5 cellular contexts compared by ENCODE assay signal in the genomic region with DNA sequence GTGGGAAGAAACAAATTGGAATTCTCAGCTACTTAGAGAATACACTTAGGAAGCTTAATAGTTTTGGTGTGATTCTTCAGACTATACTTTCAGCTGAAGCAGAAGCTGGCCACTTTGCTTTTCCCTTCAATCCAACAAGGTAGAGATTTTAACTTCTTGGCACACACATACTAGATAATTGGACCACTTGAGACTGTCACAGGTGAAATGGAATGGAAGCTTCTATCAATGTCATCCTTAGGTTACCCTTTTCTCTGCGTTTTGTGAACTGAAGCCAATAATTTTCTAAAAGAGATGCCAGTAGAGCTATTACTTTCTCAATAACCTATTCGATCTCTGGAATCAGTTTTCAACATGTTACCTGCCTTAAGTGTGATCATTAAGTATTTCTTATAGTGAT.
"Had no signal": no experiment of that assay in that cellular context is flagged by ENCODE, and none has a peak within 500 bp of the region (broad histone marks: within the 10 kb centered on the region; RNA-seq: fewer than 3 reads in every experiment).

No MANE protein-coding gene starts in this region.

- DNase-seq: IMR-90, KBM-7 had no signal

- H3K27ac ChIP-seq: HL-60 had no signal

- ATAC-seq: HepG2, K562 had no signal

- H3K4me3 ChIP-seq: K562 had no signal
